Comparison of ENCODE assay signal across 15 cellular contexts in the genomic region with DNA sequence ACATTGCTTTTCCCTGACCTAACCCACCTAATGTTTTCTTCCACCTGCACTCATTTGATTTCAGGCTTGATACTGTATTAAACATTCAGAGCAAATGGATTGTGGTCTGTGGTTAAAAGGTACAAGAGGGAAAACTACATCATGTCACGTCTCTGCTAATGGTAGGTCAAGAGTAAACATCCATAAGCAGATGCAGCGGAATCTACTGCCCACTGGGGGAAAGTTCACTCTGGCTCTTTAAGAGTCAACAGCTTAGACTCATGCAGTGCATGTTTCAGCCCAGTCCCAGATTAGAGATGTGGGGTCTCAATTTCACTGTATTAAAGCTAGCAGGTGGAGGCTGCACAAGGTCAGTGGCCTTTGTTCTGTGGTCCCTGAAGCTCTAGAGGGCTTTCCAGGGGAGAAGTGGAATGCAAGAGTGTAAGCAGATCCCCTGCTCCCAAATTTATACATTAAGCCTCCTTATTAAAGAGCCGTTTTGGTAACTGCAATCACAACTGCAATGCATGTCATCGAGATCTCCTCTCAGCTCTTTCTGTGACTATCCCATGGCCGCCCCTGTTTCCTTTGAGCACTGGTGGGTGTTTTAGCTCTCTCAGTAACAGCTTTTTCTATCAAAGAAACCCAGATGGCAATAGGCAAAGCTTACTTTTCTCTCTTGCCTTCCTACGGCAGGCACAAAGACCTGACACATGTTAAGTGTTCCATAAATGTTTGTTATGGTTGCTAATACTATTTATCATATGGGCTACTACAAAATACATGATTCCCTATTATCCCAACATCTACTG. TPM values are rescaled to one million over a fixed set of nuclear protein-coding genes. Genes with fewer than 3 reads are reported as not detected.
DNase-seq lines count a peak whose midpoint lies in the region; ATAC-seq and TF ChIP-seq lines count a peak whose summit lies in the region.
"Had no signal": no experiment of that assay in that cellular context is flagged by ENCODE, and none has a peak within 500 bp of the region (broad histone marks: within the 10 kb centered on the region; RNA-seq: fewer than 3 reads in every experiment).

No MANE protein-coding gene starts in this region.

- no peak overlapping the region for H3K9ac ChIP-seq in neuronal stem cell (ENCODE audit: low read depth, low read length, poor library complexity)

- no peaks in the 10 kb centered on the region for H3K36me3 ChIP-seq in GM23338 (ENCODE audit: insufficient read depth)
- H3K36me3 ChIP-seq in neuronal stem cell (replicated peaks in 1 of 2; ENCODE audit: control insufficient read depth in 2 of 2, insufficient read depth in 2 of 2, low read length in 2 of 2): no peaks in the 10 kb centered on the region

- H3K4me2 ChIP-seq in GM23338 (0 out of 2 replicates have a peak overlapping the region, but pooled peaks have one; percentile 9), neuronal stem cell (ENCODE audit: insufficient read depth, low read length, poor library complexity, severe bottlenecking) (no peak overlapping the region)

- H2BK15ac ChIP-seq in neuronal stem cell (ENCODE audit: low read length): no peak overlapping the region

- no peaks in the 10 kb centered on the region for H3K9me3 Mint-ChIP-seq in GM23338

- no peak overlapping the region for H4K91ac ChIP-seq in neuronal stem cell (ENCODE audit: low read depth, low read length, poor library complexity)

- H3K23ac ChIP-seq in neuronal stem cell (ENCODE audit: low read depth, low read length, poor library complexity): no peak overlapping the region

- WGBS in neuronal stem cell (ENCODE audit: extremely low coverage in 2 of 2, insufficient read length in 2 of 2, insufficient replicate concordance in 1 of 2), 2 donors: no CpG with 5 or more reads among the region's 6 CpGs

- DNase-seq in GM23338 (ENCODE audit: low spot score) (no peak), SW480 (ENCODE audit: low spot score) (peak; percentile 65), fibroblast of villous mesenchyme (ENCODE audit: low read depth) (peak; percentile 78), neuronal stem cell (ENCODE audit: low spot score) (peak; percentile 3), NCI-H345 treated with DMSO at 0.1 percent for 48 hours (lab: John Stamatoyannopoulos, UW; ENCODE audit: unreplicated experiment) (no peak), HPDE6-E6E7 (ENCODE audit: extremely low spot score) (no peak)
- no peak for DNase-seq in activated T-cell treated with anti-CD3 and anti-CD28 coated beads, Interleukin-2, amount 50 U/mL, for 1 hour
- DNase-seq: activated CD4-positive, alpha-beta T cell treated with anti-CD3 and anti-CD28 coated beads for 36 hours; glutamatergic neuron; NCI-H1092; SHP77 had no signal

- H3K79me1 ChIP-seq in neuronal stem cell (ENCODE audit: low read depth, low read length): no peaks in the 10 kb centered on the region

- no peak overlapping the region for H2AK5ac ChIP-seq in neuronal stem cell (ENCODE audit: low read depth, low read length)

- peaks cover 68% of the 10 kb centered on the region for H3K79me2 ChIP-seq in GM23338 (replicated peaks; ENCODE audit: insufficient read depth)

- H2BK12ac ChIP-seq in neuronal stem cell (ENCODE audit: low read length): no peak overlapping the region

- ATAC-seq in GM23338 (peak; percentile 32), HG03175 (IDR thresholded peaks at IDR 0.05; ENCODE audit: unreplicated experiment) (no peak)
- ATAC-seq: activated CD4-positive, alpha-beta T cell treated with anti-CD3 and anti-CD28 coated beads for 36 hours had no signal

- H3K4ac ChIP-seq in neuronal stem cell (ENCODE audit: low read length): no peak overlapping the region

- no peak overlapping the region for H3K18ac ChIP-seq in neuronal stem cell (ENCODE audit: low read length)

- no peak overlapping the region for H4K8ac ChIP-seq in neuronal stem cell (ENCODE audit: low read depth, low read length)

- H3K9me3 ChIP-seq in neuronal stem cell (replicated peaks in 1 of 2; ENCODE audit: control insufficient read depth in 2 of 2, insufficient read depth in 1 of 2, low read depth in 1 of 2, low read length in 2 of 2): no peaks in the 10 kb centered on the region

- H3K9me2 ChIP-seq in GM23338 (ENCODE audit: insufficient read depth): no peaks in the 10 kb centered on the region

- H4K20me1 ChIP-seq in GM23338 (replicated peaks; ENCODE audit: insufficient read depth): no peaks in the 10 kb centered on the region

- peaks cover 11% of the 10 kb centered on the region; the same call in 1 of the 3 replicates for H3K36me3 Mint-ChIP-seq in GM23338 (ENCODE audit: low read depth)
- H3K36me3 Mint-ChIP-seq: activated naive CD8-positive, alpha-beta T cell; IgD-negative memory B cell had no signal

- H3F3A ChIP-seq in GM23338 (replicated peaks; ENCODE audit: low read depth): 0 out of 2 replicates have a peak, but pooled peaks cover 5% of the 10 kb centered on the region

- H3K4me3 ChIP-seq in GM23338 (no peak overlapping the region), fibroblast of villous mesenchyme (ENCODE audit: low read depth, low read length) (peak overlapping the region; percentile 12), neuronal stem cell (ENCODE audit: low read length in 2 of 2) (no peak overlapping the region)

- no peak overlapping the region for H2BK120ac ChIP-seq in neuronal stem cell (ENCODE audit: low read depth, low read length)

- H2BK5ac ChIP-seq in neuronal stem cell (ENCODE audit: low read length): no peak overlapping the region

- peaks cover 4% of the 10 kb centered on the region for H3K27me3 Mint-ChIP-seq in GM23338 (ENCODE audit: insufficient read depth, low read depth, poor library complexity)
- H3K27me3 Mint-ChIP-seq: activated CD4-positive, alpha-beta T cell treated with anti-CD3 and anti-CD28 coated beads for 36 hours; IgD-negative memory B cell; progenitor cell of endocrine pancreas had no signal

- H3K27me3 ChIP-seq in GM23338 (ENCODE audit: insufficient read depth) (no peaks in the 10 kb centered on the region), neuronal stem cell (ENCODE audit: control insufficient read depth in 3 of 3, insufficient read depth in 3 of 3, low read depth in 1 of 3, low read length in 3 of 3) (no peaks in the 10 kb centered on the region)

- TF ChIP-seq CTCF in GM23338 (conservative IDR thresholded peaks at IDR 0.05; ENCODE audit: low read depth in 2 of 2): no peak
- no peak for TF ChIP-seq CTCF in fibroblast of villous mesenchyme (IDR thresholded peaks at IDR 0.05; ENCODE audit: insufficient read depth, low read depth, low read length)

- no peak overlapping the region for H3K14ac ChIP-seq in neuronal stem cell (ENCODE audit: low read length)

- no peak overlapping the region for H3K4me3 Mint-ChIP-seq in GM23338
- H3K4me3 Mint-ChIP-seq: activated CD4-positive, alpha-beta T cell treated with anti-CD3 and anti-CD28 coated beads for 36 hours; activated naive CD8-positive, alpha-beta T cell; IgD-negative memory B cell had no signal

- H3K27ac ChIP-seq in GM23338 (ENCODE audit: low read depth) (peak overlapping the region; percentile 81), neuronal stem cell (replicated peaks; ENCODE audit: low read length) (no peak overlapping the region)

- H2AFZ ChIP-seq in GM23338: no peak overlapping the region
- H2AFZ ChIP-seq in neuronal stem cell (ENCODE audit: low read length): peak overlapping the region; percentile 48

- H3K4me1 ChIP-seq in GM23338 (ENCODE audit: insufficient read depth) (peaks cover 64% of the 10 kb centered on the region), neuronal stem cell (ENCODE audit: control insufficient read depth in 2 of 2, insufficient read depth in 1 of 2, low read depth in 1 of 2, low read length in 2 of 2) (peaks cover 4 to 21% of the 10 kb centered on the region in 2 donors)

- H3K27ac Mint-ChIP-seq in GM23338: peak overlapping the region; percentile 96
- H3K27ac Mint-ChIP-seq: activated CD4-positive, alpha-beta T cell treated with anti-CD3 and anti-CD28 coated beads for 36 hours; activated naive CD8-positive, alpha-beta T cell; IgD-negative memory B cell; progenitor cell of endocrine pancreas had no signal

- H3K4me1 Mint-ChIP-seq in GM23338: peaks cover 56% of the 10 kb centered on the region
- H3K4me1 Mint-ChIP-seq: activated CD4-positive, alpha-beta T cell treated with anti-CD3 and anti-CD28 coated beads for 36 hours; IgD-negative memory B cell had no signal

RNA-seq across cellular contexts. Expression of a gene that starts 53.5 kb away (rescaled TPM):
- 80.1 and 89.1 TPM in 2 replicates for total RNA-seq in GM23338 (2014; rRNA removed; shearing (Covaris generic))
- 48.6 and 51.3 TPM in 2 replicates for polyA plus RNA-seq in GM23338 (2016; fragmentation: Nextera tagmentation; extraction: Ambion mirVana)
- total RNA-seq in fibroblast of villous mesenchyme: 19.9 and 24.2 TPM in 2 replicates
- polyA plus RNA-seq in neuronal stem cell (2013, experiment 1 of 2): 16.8 TPM
- 17.6 TPM for polyA plus RNA-seq in neuronal stem cell (2013, experiment 2 of 2)
- total RNA-seq: progenitor cell of endocrine pancreas had no signal
- polyA plus RNA-seq: IgD-negative memory B cell had no signal

Comparison
In these comparisons a context has a peak if more than half of its experiments do, and no peak if none do; other contexts are left out.
1. DNase-seq: peak in SW480 (single experiment), fibroblast of villous mesenchyme (single experiment) and neuronal stem cell (single experiment); none in GM23338 (single experiment), NCI-H345 treated with DMSO at 0.1 percent for 48 hours (single experiment), activated T-cell treated with anti-CD3 and anti-CD28 coated beads, Interleukin-2, amount 50 U/mL, for 1 hour (single experiment) and HPDE6-E6E7 (single experiment).